ENCODE assay signal across 13 cellular contexts in the genomic region with DNA sequence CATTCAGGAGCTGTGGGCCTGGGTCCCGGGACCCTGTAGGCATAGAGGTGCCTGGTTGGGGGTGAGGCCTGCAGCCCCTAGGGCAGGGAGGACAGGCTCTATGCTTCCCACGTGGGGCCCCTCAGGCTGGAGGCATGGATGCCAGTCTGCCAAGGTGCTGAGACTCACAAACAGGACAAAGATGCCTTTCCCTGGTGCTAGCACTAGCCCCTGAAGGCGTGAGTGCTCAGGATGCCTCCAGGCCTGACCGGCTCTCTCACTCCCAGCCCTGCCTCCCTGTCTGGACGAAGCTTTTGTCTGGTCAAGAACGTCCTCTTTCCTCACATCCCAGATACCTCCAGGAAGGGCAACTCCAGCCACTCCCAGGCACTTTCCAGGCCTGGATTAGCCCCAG. TPM values are rescaled to one million over a fixed set of nuclear protein-coding genes. Genes with fewer than 3 reads are reported as not detected.
DNase-seq lines count a peak whose midpoint lies in the region; ATAC-seq and TF ChIP-seq lines count a peak whose summit lies in the region.
"Had no signal": no experiment of that assay in that cellular context is flagged by ENCODE, and none has a peak within 500 bp of the region (broad histone marks: within the 10 kb centered on the region; RNA-seq: fewer than 3 reads in every experiment).

No MANE protein-coding gene starts in this region.

- BruUV-seq in Panc1 (replicated peaks; lab: Mats Ljungman, UMichigan) = no TSS peak

- POLR2A ChIA-PET in Panc1 (lab: Charles Lee) = no interaction called here

- no peak overlapping the region for H3K4me3 ChIP-seq in Panc1 (ENCODE audit: low read depth in 2 of 2, low read length in 2 of 2)
- peak overlapping the region in 1 of 2 donors; percentile 65 for H3K4me3 ChIP-seq in prostate gland
- H3K4me3 ChIP-seq: MG63 had no signal

- H3K9me3 ChIP-seq in Panc1 (ENCODE audit: control insufficient read depth, insufficient read depth, low read depth, low read length) (no peaks in the 10 kb centered on the region), prostate gland (no peaks in the 10 kb centered on the region)
- H3K9me3 ChIP-seq: MG63 had no signal

- CTCF ChIA-PET in Panc1 (lab: Charles Lee) = interaction anchor here (0.6 to 0.7 kb wide), 2 partner anchors 22 to 38 kb away, joined by 3 to 6 read pairs; no protein-coding TSS in a partner anchor

- peak overlapping the region; percentile 76 for H3K27ac ChIP-seq in Panc1 (ENCODE audit: low read length)
- H3K27ac ChIP-seq in foreskin keratinocyte = peak overlapping the region; percentile 93
- peak overlapping the region; percentile 89 to 90 for H3K27ac ChIP-seq in prostate gland

- intact Hi-C loops in Panc1 (cut with micrococcal nuclease; ENCODE audit: unreplicated experiment) (loop anchor here (10.0 kb wide), 2 partner anchors 182 to 272 kb away; partner anchors contain the start of genes SNX15, TM7SF2 and ZNHIT2), prostate gland (cut with DNase I) (no loop called here)

- TF ChIP-seq CTCF in Panc1 (IDR thresholded peaks at IDR 0.05) (no peak), foreskin keratinocyte (conservative IDR thresholded peaks at IDR 0.05) (no peak), prostate gland (IDR thresholded peaks at IDR 0.05) (no peak)

- ATAC-seq in Panc1 (no peak), foreskin keratinocyte (no peak), GM21825 (IDR thresholded peaks at IDR 0.05; ENCODE audit: unreplicated experiment) (no peak)

- H3K36me3 ChIP-seq in Panc1 (ENCODE audit: control insufficient read depth, insufficient read depth, low read length) (no peaks in the 10 kb centered on the region; the same call in 1 of the 2 replicates), prostate gland (peaks cover 0 to 4% of the 10 kb centered on the region in 2 donors)
- H3K36me3 ChIP-seq: MG63 had no signal

- H3K27me3 ChIP-seq in Panc1 (ENCODE audit: control insufficient read depth, insufficient read depth, low read length) (no peaks in the 10 kb centered on the region), foreskin keratinocyte (no peaks in the 10 kb centered on the region), prostate gland (replicated peaks; ENCODE audit: insufficient read depth) (no peaks in the 10 kb centered on the region)
- H3K27me3 ChIP-seq: MG63 had no signal

- DNase-seq in ELF-1 (ENCODE audit: low read depth, low spot score) (peak; percentile 90), Panc1 (ENCODE audit: low read depth, low spot score) (no peak), foreskin keratinocyte (peak in 1 of 2 donors; percentile 37), prostate gland (ENCODE audit: low spot score) (no peak), cerebellar nuclear complex (lab: John Stamatoyannopoulos, UW) (no peak), COLO829 (ENCODE audit: low spot score) (no peak), OCI-M1 (lab: John Stamatoyannopoulos, UW) (no peak)
- DNase-seq: activated T-cell treated with anti-CD3 and anti-CD28 coated beads, Interleukin-2, amount 50 U/mL, for 1 hour; amniotic stem cell; NCI-H2171; SW 1271 had no signal

- H3K4me1 ChIP-seq in Panc1 (ENCODE audit: control insufficient read depth, insufficient read depth, low read length) (peaks cover 22% of the 10 kb centered on the region), foreskin keratinocyte (peaks cover 9% of the 10 kb centered on the region), prostate gland (replicated peaks) (peaks cover 10% of the 10 kb centered on the region)

- 37% methylated on average over 6 of the region's 6 CpGs for WGBS in prostate gland

- in situ Hi-C loops in Panc1 (cut with HindIII; ENCODE audit: low pct_unique_long_range_greater_than_20kb, low sequenced_read_pairs) = no loop called here

- TF ChIP-seq POLR2A in prostate gland (IDR thresholded peaks at IDR 0.05) = no peak

RNA-seq across cellular contexts. Expression of gene CDC42BPG, which starts 2.1 kb away (rescaled TPM):
- total RNA-seq in Panc1 (2021; ENCODE audit: unreplicated experiment) (4.1 TPM), foreskin keratinocyte (10.3 and 11.1 TPM in 2 replicates), prostate gland (10 to 100 TPM; 17.2 to 24.0 TPM)
- 3.1 TPM for polyA plus RNA-seq in Panc1 (2012; ENCODE audit: insufficient read length)
- 4.7 and 5.3 TPM in 2 replicates for polyA plus RNA-seq in foreskin keratinocyte

RNA-seq across cellular contexts. Expression of gene MEN1, which starts 32.0 kb away (rescaled TPM):
- total RNA-seq in Panc1 (2021; ENCODE audit: unreplicated experiment) (54.5 TPM), foreskin keratinocyte (27.3 and 30.8 TPM in 2 replicates), prostate gland (10 to 100 TPM; 27.9 to 45.5 TPM)
- 84.8 TPM for polyA plus RNA-seq in Panc1 (2012; ENCODE audit: insufficient read length)
- polyA plus RNA-seq in foreskin keratinocyte = 30.2 and 35.3 TPM in 2 replicates

RNA-seq across cellular contexts. Expression of gene EHD1, which starts 36.1 kb away (rescaled TPM):
- total RNA-seq in Panc1 (2021; ENCODE audit: unreplicated experiment) = 186 TPM
- polyA plus RNA-seq in Panc1 (2012; ENCODE audit: insufficient read length) = 280 TPM
- total RNA-seq in foreskin keratinocyte = 94.9 and 114 TPM in 2 replicates
- 90.4 and 115 TPM in 2 replicates for polyA plus RNA-seq in foreskin keratinocyte
- 100 to 1,000 TPM in 1 of 2 donors, 10 to 100 TPM in 1; 38.8 to 104 TPM for total RNA-seq in prostate gland

RNA-seq across cellular contexts. Expression of gene MAP4K2, which starts 39.3 kb away (rescaled TPM):
- total RNA-seq in Panc1 (2021; ENCODE audit: unreplicated experiment) (46.4 TPM), foreskin keratinocyte (26.3 and 27.8 TPM in 2 replicates), prostate gland (10 to 100 TPM; 10.7 to 35.8 TPM)
- polyA plus RNA-seq in Panc1 (2012; ENCODE audit: insufficient read length) = 57.8 TPM
- 25.7 and 26.9 TPM in 2 replicates for polyA plus RNA-seq in foreskin keratinocyte
